Comparison of ENCODE assay signal across 2 cellular contexts in the genomic region with DNA sequence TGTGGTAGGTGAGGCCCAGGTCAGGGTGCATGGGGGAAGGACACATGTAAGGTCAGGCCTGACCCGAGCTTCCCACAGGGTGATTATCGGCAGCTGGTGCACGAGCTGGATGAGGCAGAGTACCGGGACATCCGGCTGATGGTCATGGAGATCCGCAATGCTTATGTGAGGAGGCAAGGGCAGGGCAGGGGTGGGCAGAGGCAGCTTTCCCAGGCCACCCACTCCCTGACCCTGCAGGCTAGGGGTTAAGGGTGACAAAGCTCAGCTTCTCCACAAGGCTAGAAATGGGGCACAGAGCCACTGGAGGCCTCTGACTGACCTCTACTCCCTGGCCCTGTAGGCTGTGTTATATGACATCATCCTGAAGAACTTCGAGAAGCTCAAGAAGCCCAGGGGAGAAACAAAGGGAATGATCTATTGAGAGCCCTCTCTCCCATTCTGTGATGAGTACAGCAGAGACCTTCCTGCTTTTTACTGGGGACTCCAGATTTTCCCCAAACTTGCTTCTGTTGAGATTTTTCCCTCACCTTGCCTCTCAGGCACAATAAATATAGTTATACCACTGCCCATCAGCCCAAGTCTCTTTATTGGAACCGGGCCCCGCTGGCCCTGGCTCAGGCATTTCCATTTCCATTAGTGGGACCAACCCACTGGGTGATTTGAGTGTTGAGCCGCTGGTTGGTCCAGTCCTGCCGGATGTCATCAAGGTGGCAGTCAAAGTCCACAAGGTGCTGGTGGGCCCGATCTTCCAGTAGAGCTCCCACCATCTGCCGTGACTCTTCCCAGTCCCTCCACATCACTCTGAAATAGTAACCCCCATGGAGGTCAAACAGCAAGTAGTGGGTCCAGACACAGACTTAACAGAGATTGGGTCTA.
TF ChIP-seq lines count a peak whose summit lies in the region.

No MANE protein-coding gene starts in this region.

TF ChIP-seq in IMR-90, 13 proteins besides CTCF, POLR2A, EP300 and RAD21:
- no peak for TF ChIP-seq NFE2L2 (IDR thresholded peaks at IDR 0.05; ENCODE audit: low read depth, low read length)
- TF ChIP-seq, protein P1, sequence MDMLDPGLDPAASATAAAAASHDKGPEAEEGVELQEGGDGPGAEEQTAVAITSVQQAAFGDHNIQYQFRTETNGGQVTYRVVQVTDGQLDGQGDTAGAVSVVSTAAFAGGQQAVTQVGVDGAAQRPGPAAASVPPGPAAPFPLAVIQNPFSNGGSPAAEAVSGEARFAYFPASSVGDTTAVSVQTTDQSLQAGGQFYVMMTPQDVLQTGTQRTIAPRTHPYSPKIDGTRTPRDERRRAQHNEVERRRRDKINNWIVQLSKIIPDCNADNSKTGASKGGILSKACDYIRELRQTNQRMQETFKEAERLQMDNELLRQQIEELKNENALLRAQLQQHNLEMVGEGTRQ (IDR thresholded peaks at IDR 0.05; ENCODE audit: low read depth, low read length), result no peak
- no peak for TF ChIP-seq BHLHE40 (IDR thresholded peaks at IDR 0.05; ENCODE audit: low read depth, low read length)
- no peak for TF ChIP-seq CEBPB (IDR thresholded peaks at IDR 0.05; ENCODE audit: low read depth, low read length)
- TF ChIP-seq, protein P2, sequence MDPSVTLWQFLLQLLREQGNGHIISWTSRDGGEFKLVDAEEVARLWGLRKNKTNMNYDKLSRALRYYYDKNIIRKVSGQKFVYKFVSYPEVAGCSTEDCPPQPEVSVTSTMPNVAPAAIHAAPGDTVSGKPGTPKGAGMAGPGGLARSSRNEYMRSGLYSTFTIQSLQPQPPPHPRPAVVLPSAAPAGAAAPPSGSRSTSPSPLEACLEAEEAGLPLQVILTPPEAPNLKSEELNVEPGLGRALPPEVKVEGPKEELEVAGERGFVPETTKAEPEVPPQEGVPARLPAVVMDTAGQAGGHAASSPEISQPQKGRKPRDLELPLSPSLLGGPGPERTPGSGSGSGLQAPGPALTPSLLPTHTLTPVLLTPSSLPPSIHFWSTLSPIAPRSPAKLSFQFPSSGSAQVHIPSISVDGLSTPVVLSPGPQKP (IDR thresholded peaks at IDR 0.05; ENCODE audit: borderline replicate concordance, low read depth, low read length), result no peak
- TF ChIP-seq RFX5 (IDR thresholded peaks at IDR 0.05; ENCODE audit: low read depth, low read length), result no peak
- TF ChIP-seq MXI1 (IDR thresholded peaks at IDR 0.05; ENCODE audit: borderline replicate concordance, low read depth, low read length), result no peak
- no peak for TF ChIP-seq FOS (IDR thresholded peaks at IDR 0.05; ENCODE audit: low read depth, low read length)
- no peak for TF ChIP-seq RCOR1 (IDR thresholded peaks at IDR 0.05; ENCODE audit: insufficient replicate concordance, low read length)
- TF ChIP-seq MAZ (IDR thresholded peaks at IDR 0.05; ENCODE audit: borderline replicate concordance, low read depth, low read length), result no peak
- no peak for TF ChIP-seq SMC3 (IDR thresholded peaks at IDR 0.05; ENCODE audit: low read depth, low read length)
- no peak for TF ChIP-seq MAFK (IDR thresholded peaks at IDR 0.05; ENCODE audit: low read depth, low read length)
- no peak for TF ChIP-seq CHD1 (IDR thresholded peaks at IDR 0.05; ENCODE audit: low read depth, low read length)

TF ChIP-seq in SK-N-SH treated with all-trans-retinoic acid at 6 μM for 48 hours, 23 proteins besides CTCF, POLR2A, EP300 and RAD21:
- TF ChIP-seq OSR1 (CRISPR knock-in tag; IDR thresholded peaks at IDR 0.05), result no peak
- no peak for TF ChIP-seq ZFP3 (CRISPR knock-in tag; IDR thresholded peaks at IDR 0.05)
- no peak for TF ChIP-seq PPARA (CRISPR knock-in tag; IDR thresholded peaks at IDR 0.05; ENCODE audit: borderline replicate concordance)
- TF ChIP-seq ISL1 (CRISPR knock-in tag; IDR thresholded peaks at IDR 0.05), result no peak
- no peak for TF ChIP-seq TSHZ2 (CRISPR knock-in tag; IDR thresholded peaks at IDR 0.05)
- TF ChIP-seq TOX (CRISPR knock-in tag; IDR thresholded peaks at IDR 0.05; ENCODE audit: borderline replicate concordance), result no peak
- TF ChIP-seq GLIS3 (CRISPR knock-in tag; IDR thresholded peaks at IDR 0.05), result no peak
- TF ChIP-seq SNAI2 (CRISPR knock-in tag; IDR thresholded peaks at IDR 0.05), result no peak
- no peak for TF ChIP-seq ESRRG (CRISPR knock-in tag; IDR thresholded peaks at IDR 0.05)
- TF ChIP-seq, protein P3, sequence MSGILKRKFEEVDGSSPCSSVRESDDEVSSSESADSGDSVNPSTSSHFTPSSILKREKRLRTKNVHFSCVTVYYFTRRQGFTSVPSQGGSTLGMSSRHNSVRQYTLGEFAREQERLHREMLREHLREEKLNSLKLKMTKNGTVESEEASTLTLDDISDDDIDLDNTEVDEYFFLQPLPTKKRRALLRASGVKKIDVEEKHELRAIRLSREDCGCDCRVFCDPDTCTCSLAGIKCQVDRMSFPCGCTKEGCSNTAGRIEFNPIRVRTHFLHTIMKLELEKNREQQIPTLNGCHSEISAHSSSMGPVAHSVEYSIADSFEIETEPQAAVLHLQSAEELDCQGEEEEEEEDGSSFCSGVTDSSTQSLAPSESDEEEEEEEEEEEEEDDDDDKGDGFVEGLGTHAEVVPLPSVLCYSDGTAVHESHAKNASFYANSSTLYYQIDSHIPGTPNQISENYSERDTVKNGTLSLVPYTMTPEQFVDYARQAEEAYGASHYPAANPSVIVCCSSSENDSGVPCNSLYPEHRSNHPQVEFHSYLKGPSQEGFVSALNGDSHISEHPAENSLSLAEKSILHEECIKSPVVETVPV (CRISPR knock-in tag; IDR thresholded peaks at IDR 0.05), result no peak
- TF ChIP-seq ZNF70 (CRISPR knock-in tag; IDR thresholded peaks at IDR 0.05), result no peak
